Comparison of ENCODE assay signal across 11 cellular contexts in the genomic region with DNA sequence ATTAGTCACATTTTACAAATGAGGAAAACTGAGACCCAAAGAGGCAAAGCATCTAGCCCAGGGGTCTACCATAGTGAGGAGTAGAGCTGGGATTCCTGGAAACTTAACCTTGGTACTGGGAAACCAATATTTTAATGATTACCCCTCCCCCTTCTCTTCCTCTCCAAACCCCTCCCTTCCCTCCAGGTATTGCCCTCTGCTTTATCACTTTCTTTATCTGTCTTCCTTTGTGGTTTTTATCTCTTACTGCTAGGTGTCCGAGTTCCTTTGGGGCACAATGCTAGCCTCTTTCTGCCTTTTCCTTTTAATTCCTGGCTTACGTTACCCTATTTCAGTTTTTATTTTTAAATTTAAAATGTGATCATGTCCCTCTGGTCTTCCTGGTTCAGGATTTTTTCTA. TPM values are rescaled to one million over a fixed set of nuclear protein-coding genes. Genes with fewer than 3 reads are reported as not detected.
DNase-seq lines count a peak whose midpoint lies in the region; ATAC-seq and TF ChIP-seq lines count a peak whose summit lies in the region.
"Had no signal": no experiment of that assay in that cellular context is flagged by ENCODE, and none has a peak within 500 bp of the region (broad histone marks: within the 10 kb centered on the region; RNA-seq: fewer than 3 reads in every experiment).

No MANE protein-coding gene starts in this region.

- peak; percentile 17 for DNase-seq in ELF-1 (ENCODE audit: low read depth, low spot score)
- DNase-seq in T-helper 17 cell: no peak
- DNase-seq in fibroblast of the aortic adventitia (ENCODE audit: low read depth): no peak
- no peak for DNase-seq in psoas muscle
- DNase-seq in activated CD4-positive, alpha-beta T cell treated with anti-CD3 and anti-CD28 coated beads, Interleukin-2, amount 10 ng/mL, durations not matched to agents 24 days and 14 days: no peak
- DNase-seq in NCI-H1694 treated with DMSO at 0.1 percent for 48 hours (lab: John Stamatoyannopoulos, UW): no peak
- DNase-seq: Kasumi-1, NCI-H748 treated with DMSO at 0.1 percent for 48 hours had no signal

- H3K27me3 Mint-ChIP-seq in T-helper 17 cell: no peaks in the 10 kb centered on the region
- peaks cover 19% of the 10 kb centered on the region for H3K27me3 Mint-ChIP-seq in activated CD4-positive, alpha-beta T cell treated with anti-CD3 and anti-CD28 coated beads, Interleukin-2, amount 10 ng/mL, durations not matched to agents 24 days and 14 days

- H3K9me3 ChIP-seq in T-helper 17 cell (ENCODE audit: control insufficient read depth, low read length, poor library complexity, severe bottlenecking) (no peaks in the 10 kb centered on the region), psoas muscle (no peaks in the 10 kb centered on the region)

- H3K4me3 Mint-ChIP-seq in T-helper 17 cell: peak overlapping the region; percentile 59
- H3K4me3 Mint-ChIP-seq in activated CD4-positive, alpha-beta T cell treated with anti-CD3 and anti-CD28 coated beads, Interleukin-2, amount 10 ng/mL, durations not matched to agents 24 days and 14 days: no peak overlapping the region

- no peaks in the 10 kb centered on the region for H3K36me3 Mint-ChIP-seq in T-helper 17 cell (ENCODE audit: low read depth)
- H3K36me3 Mint-ChIP-seq in activated CD4-positive, alpha-beta T cell treated with anti-CD3 and anti-CD28 coated beads, Interleukin-2, amount 10 ng/mL, durations not matched to agents 24 days and 14 days (ENCODE audit: low read depth): peaks cover 4% of the 10 kb centered on the region
- H3K36me3 Mint-ChIP-seq: activated naive CD4-positive, alpha-beta T cell treated with anti-CD3 and anti-CD28 coated beads, Interleukin-2, amount 50 U/mL, for 72 hours had no signal

- TF ChIP-seq CTCF in fibroblast of the aortic adventitia (IDR thresholded peaks at IDR 0.05; ENCODE audit: insufficient read depth, low read length) (no peak), psoas muscle (IDR thresholded peaks at IDR 0.05) (no peak)

- WGBS in psoas muscle, 3 donors: 61 to 64% (median 63%) methylated on average over 2 of the region's 2 CpGs

- peak overlapping the region; percentile 100 for H3K27ac ChIP-seq in psoas muscle

- peak overlapping the region; percentile 49 for H3K27ac Mint-ChIP-seq in T-helper 17 cell
- H3K27ac Mint-ChIP-seq in activated CD4-positive, alpha-beta T cell treated with anti-CD3 and anti-CD28 coated beads, Interleukin-2, amount 10 ng/mL, durations not matched to agents 24 days and 14 days: no peak overlapping the region

- intact Hi-C loops in psoas muscle (cut with DNase I): no loop called here
- intact Hi-C loops in activated CD4-positive, alpha-beta T cell treated with anti-CD3 and anti-CD28 coated beads, Interleukin-2, amount 10 ng/mL, durations not matched to agents 24 days and 14 days (cut with micrococcal nuclease): loop anchor here (2.0 to 10.0 kb wide), 3 partner anchors 149 to 959 kb away; a partner anchor contains a TSS

- H3K36me3 ChIP-seq in psoas muscle (ENCODE audit: insufficient read depth in 1 of 2, low read depth in 1 of 2): peaks cover 4 to 56% of the 10 kb centered on the region in 2 donors

- no peaks in the 10 kb centered on the region for H3K27me3 ChIP-seq in psoas muscle (ENCODE audit: insufficient read depth in 3 of 3, low read length in 2 of 3)

- no peak for ATAC-seq in T-helper 17 cell
- no peak for ATAC-seq in psoas muscle
- ATAC-seq in GM21360 (IDR thresholded peaks at IDR 0.05; ENCODE audit: unreplicated experiment): no peak
- no peak for ATAC-seq in HG03095 (IDR thresholded peaks at IDR 0.05; ENCODE audit: unreplicated experiment)
- ATAC-seq: activated naive CD4-positive, alpha-beta T cell treated with anti-CD3 and anti-CD28 coated beads, Interleukin-2, amount 50 U/mL, for 72 hours had no signal

- peaks cover 25% of the 10 kb centered on the region for H3K4me1 Mint-ChIP-seq in T-helper 17 cell
- peaks cover 30% of the 10 kb centered on the region for H3K4me1 Mint-ChIP-seq in activated CD4-positive, alpha-beta T cell treated with anti-CD3 and anti-CD28 coated beads, Interleukin-2, amount 10 ng/mL, durations not matched to agents 24 days and 14 days

- H3K4me3 ChIP-seq in fibroblast of the aortic adventitia (ENCODE audit: low read depth, low read length) (peak overlapping the region; percentile 7), psoas muscle (peak overlapping the region; percentile 92)

- peaks cover 43% of the 10 kb centered on the region for H3K4me1 ChIP-seq in psoas muscle

- H3K9me3 Mint-ChIP-seq in activated CD4-positive, alpha-beta T cell treated with anti-CD3 and anti-CD28 coated beads, Interleukin-2, amount 10 ng/mL, durations not matched to agents 24 days and 14 days: no peaks in the 10 kb centered on the region
- H3K9me3 Mint-ChIP-seq: activated naive CD4-positive, alpha-beta T cell treated with anti-CD3 and anti-CD28 coated beads, Interleukin-2, amount 50 U/mL, for 72 hours had no signal

RNA-seq across cellular contexts. Expression of a gene that starts 2.8 kb away (rescaled TPM):
- 100 to 1,000 TPM; 104 to 110 TPM for total RNA-seq in T-helper 17 cell
- 26.3 and 82.4 TPM in 2 replicates for total RNA-seq in fibroblast of the aortic adventitia (ENCODE audit: low replicate concordance)
- total RNA-seq in psoas muscle: 100 to 1,000 TPM; 124 to 255 (median 218) TPM
- 100 to 1,000 TPM in 2 of 3 donors, 10 to 100 TPM in 1; 36.1 to 268 (median 194) TPM for polyA plus RNA-seq in psoas muscle
- 1.5 and 2.6 TPM in 2 replicates for total RNA-seq in activated CD4-positive, alpha-beta T cell treated with anti-CD3 and anti-CD28 coated beads, Interleukin-2, amount 10 ng/mL, durations not matched to agents 24 days and 14 days

RNA-seq across cellular contexts. Expression of a gene that starts 36.6 kb away (rescaled TPM):
- total RNA-seq in T-helper 17 cell: not detected
- under 0.01 and 0.08 TPM in 2 replicates for total RNA-seq in fibroblast of the aortic adventitia (ENCODE audit: low replicate concordance)
- not detected for total RNA-seq in psoas muscle
- polyA plus RNA-seq in psoas muscle: not detected
- total RNA-seq in activated CD4-positive, alpha-beta T cell treated with anti-CD3 and anti-CD28 coated beads, Interleukin-2, amount 10 ng/mL, durations not matched to agents 24 days and 14 days: not detected in 2 replicates
- total RNA-seq: activated naive CD4-positive, alpha-beta T cell treated with anti-CD3 and anti-CD28 coated beads, Interleukin-2, amount 50 U/mL, for 72 hours had no signal

RNA-seq across cellular contexts. Expression of a gene that starts 43.5 kb away (rescaled TPM):
- total RNA-seq in T-helper 17 cell: under 1 TPM in 1 of 2 donors, not detected in 1; 0.15 TPM
- total RNA-seq in fibroblast of the aortic adventitia (ENCODE audit: low replicate concordance): not detected in 2 replicates
- under 1 TPM in 2 of 4 donors, not detected in 2; 0.56 to 0.66 TPM for total RNA-seq in psoas muscle
- under 1 TPM in 2 of 3 donors, not detected in 1; 0.03 to 0.04 TPM for polyA plus RNA-seq in psoas muscle
- total RNA-seq in activated CD4-positive, alpha-beta T cell treated with anti-CD3 and anti-CD28 coated beads, Interleukin-2, amount 10 ng/mL, durations not matched to agents 24 days and 14 days: not detected in 2 replicates
- total RNA-seq: activated naive CD4-positive, alpha-beta T cell treated with anti-CD3 and anti-CD28 coated beads, Interleukin-2, amount 50 U/mL, for 72 hours had no signal
